ENCODE assay signal across 1 cellular context in genomic region chr19:10206226-10206873, GRCh38.
TF ChIP-seq lines count a peak whose summit lies in the region.

No MANE protein-coding gene starts in this region.

TF ChIP-seq in HepG2, 621 proteins besides CTCF, POLR2A, EP300 and RAD21 (continued from another document and continues in another):
- TF ChIP-seq TBX2 (CRISPR knock-in tag; IDR thresholded peaks at IDR 0.05; ENCODE audit: borderline replicate concordance) (0 out of 2 replicates have a peak, but pooled peaks have one; percentile 15), PHF21A (CRISPR knock-in tag; IDR thresholded peaks at IDR 0.05) (no peak), ZNF124 (CRISPR knock-in tag; IDR thresholded peaks at IDR 0.05) (no peak), YEATS2 (CRISPR knock-in tag; IDR thresholded peaks at IDR 0.05; ENCODE audit: borderline replicate concordance) (0 out of 2 replicates have a peak, but pooled peaks have one; percentile 58), ZNF253 (CRISPR knock-in tag; IDR thresholded peaks at IDR 0.05; ENCODE audit: borderline replicate concordance) (no peak), ZNF501 (CRISPR knock-in tag; IDR thresholded peaks at IDR 0.05) (peak; percentile 70), SNAPC2 (CRISPR knock-in tag; IDR thresholded peaks at IDR 0.05) (0 out of 2 replicates have a peak, but pooled peaks have one; percentile 20), FIP1L1 (IDR thresholded peaks at IDR 0.05; ENCODE audit: borderline replicate concordance, insufficient read depth, low read depth, low read length) (no peak), ZNF451 (CRISPR knock-in tag; IDR thresholded peaks at IDR 0.05) (peak; percentile 45; the same call in 1 of the 2 replicates), MXI1 (IDR thresholded peaks at IDR 0.05; ENCODE audit: borderline replicate concordance, low read depth, low read length) (peak; percentile 76; the same call in 1 of the 3 replicates), ZSCAN20 (CRISPR knock-in tag; IDR thresholded peaks at IDR 0.05; ENCODE audit: borderline replicate concordance) (no peak), NPAS2 (CRISPR knock-in tag; IDR thresholded peaks at IDR 0.05; ENCODE audit: borderline replicate concordance) (no peak), RFX5 (IDR thresholded peaks at IDR 0.05; ENCODE audit: low read depth, low read length) (no peak), ISX (CRISPR knock-in tag; conservative IDR thresholded peaks at IDR 0.05) (0 out of 2 replicates have a peak, but pooled peaks have one; percentile 17), MED13 (CRISPR knock-in tag; IDR thresholded peaks at IDR 0.05) (no peak), GATAD2A (CRISPR knock-in tag; IDR thresholded peaks at IDR 0.05) (peak; percentile 50), KLF16 (CRISPR knock-in tag; IDR thresholded peaks at IDR 0.05) (0 out of 4 replicates have a peak, but pooled peaks of 1 of the 2 experiments have one; percentile 48), ELF3 (CRISPR knock-in tag; IDR thresholded peaks at IDR 0.05) (peak; percentile 52; the same call in 1 of the 2 replicates), FOSL2 (CRISPR knock-in tag; IDR thresholded peaks at IDR 0.05) (peak; percentile 97), ZNF770 (CRISPR knock-in tag; IDR thresholded peaks at IDR 0.05) (peak; percentile 81), SMARCE1 (IDR thresholded peaks at IDR 0.05; ENCODE audit: borderline replicate concordance) (no peak), ZFP36L1 (CRISPR knock-in tag; IDR thresholded peaks at IDR 0.05) (peak; percentile 87; the same call in 1 of the 2 replicates), ZNF574 (CRISPR knock-in tag; IDR thresholded peaks at IDR 0.05) (0 out of 2 replicates have a peak, but pooled peaks have one; percentile 20), ZNF510 (CRISPR knock-in tag; IDR thresholded peaks at IDR 0.05; ENCODE audit: low read depth) (peak; percentile 32; the same call in 1 of the 2 replicates), WIZ (CRISPR knock-in tag; IDR thresholded peaks at IDR 0.05) (no peak), MYNN (CRISPR knock-in tag; IDR thresholded peaks at IDR 0.05; ENCODE audit: low read depth) (no peak), GABPB1 (CRISPR knock-in tag; IDR thresholded peaks at IDR 0.05) (peak; percentile 30; the same call in 1 of the 2 replicates), GATAD1 (CRISPR knock-in tag; IDR thresholded peaks at IDR 0.05) (peak; percentile 40; the same call in 1 of the 2 replicates), ATM (IDR thresholded peaks at IDR 0.05; ENCODE audit: borderline replicate concordance) (no peak), ZSCAN21 (CRISPR knock-in tag; IDR thresholded peaks at IDR 0.05; ENCODE audit: borderline replicate concordance) (peak; percentile 45; the same call in 1 of the 2 replicates), ZNF556 (CRISPR knock-in tag; IDR thresholded peaks at IDR 0.05; ENCODE audit: borderline replicate concordance) (no peak), ZNF614 (CRISPR knock-in tag; IDR thresholded peaks at IDR 0.05; ENCODE audit: borderline replicate concordance) (peak; percentile 34; the same call in 1 of the 2 replicates)
- TF ChIP-seq, protein P1, sequence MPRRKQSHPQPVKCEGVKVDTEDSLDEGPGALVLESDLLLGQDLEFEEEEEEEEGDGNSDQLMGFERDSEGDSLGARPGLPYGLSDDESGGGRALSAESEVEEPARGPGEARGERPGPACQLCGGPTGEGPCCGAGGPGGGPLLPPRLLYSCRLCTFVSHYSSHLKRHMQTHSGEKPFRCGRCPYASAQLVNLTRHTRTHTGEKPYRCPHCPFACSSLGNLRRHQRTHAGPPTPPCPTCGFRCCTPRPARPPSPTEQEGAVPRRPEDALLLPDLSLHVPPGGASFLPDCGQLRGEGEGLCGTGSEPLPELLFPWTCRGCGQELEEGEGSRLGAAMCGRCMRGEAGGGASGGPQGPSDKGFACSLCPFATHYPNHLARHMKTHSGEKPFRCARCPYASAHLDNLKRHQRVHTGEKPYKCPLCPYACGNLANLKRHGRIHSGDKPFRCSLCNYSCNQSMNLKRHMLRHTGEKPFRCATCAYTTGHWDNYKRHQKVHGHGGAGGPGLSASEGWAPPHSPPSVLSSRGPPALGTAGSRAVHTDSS (CRISPR knock-in tag; conservative IDR thresholded peaks at IDR 0.05), result no peak
- TF ChIP-seq, protein P2, sequence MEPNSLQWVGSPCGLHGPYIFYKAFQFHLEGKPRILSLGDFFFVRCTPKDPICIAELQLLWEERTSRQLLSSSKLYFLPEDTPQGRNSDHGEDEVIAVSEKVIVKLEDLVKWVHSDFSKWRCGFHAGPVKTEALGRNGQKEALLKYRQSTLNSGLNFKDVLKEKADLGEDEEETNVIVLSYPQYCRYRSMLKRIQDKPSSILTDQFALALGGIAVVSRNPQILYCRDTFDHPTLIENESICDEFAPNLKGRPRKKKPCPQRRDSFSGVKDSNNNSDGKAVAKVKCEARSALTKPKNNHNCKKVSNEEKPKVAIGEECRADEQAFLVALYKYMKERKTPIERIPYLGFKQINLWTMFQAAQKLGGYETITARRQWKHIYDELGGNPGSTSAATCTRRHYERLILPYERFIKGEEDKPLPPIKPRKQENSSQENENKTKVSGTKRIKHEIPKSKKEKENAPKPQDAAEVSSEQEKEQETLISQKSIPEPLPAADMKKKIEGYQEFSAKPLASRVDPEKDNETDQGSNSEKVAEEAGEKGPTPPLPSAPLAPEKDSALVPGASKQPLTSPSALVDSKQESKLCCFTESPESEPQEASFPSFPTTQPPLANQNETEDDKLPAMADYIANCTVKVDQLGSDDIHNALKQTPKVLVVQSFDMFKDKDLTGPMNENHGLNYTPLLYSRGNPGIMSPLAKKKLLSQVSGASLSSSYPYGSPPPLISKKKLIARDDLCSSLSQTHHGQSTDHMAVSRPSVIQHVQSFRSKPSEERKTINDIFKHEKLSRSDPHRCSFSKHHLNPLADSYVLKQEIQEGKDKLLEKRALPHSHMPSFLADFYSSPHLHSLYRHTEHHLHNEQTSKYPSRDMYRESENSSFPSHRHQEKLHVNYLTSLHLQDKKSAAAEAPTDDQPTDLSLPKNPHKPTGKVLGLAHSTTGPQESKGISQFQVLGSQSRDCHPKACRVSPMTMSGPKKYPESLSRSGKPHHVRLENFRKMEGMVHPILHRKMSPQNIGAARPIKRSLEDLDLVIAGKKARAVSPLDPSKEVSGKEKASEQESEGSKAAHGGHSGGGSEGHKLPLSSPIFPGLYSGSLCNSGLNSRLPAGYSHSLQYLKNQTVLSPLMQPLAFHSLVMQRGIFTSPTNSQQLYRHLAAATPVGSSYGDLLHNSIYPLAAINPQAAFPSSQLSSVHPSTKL (CRISPR knock-in tag; IDR thresholded peaks at IDR 0.05), result peak; percentile 64
- TF ChIP-seq, protein P3, sequence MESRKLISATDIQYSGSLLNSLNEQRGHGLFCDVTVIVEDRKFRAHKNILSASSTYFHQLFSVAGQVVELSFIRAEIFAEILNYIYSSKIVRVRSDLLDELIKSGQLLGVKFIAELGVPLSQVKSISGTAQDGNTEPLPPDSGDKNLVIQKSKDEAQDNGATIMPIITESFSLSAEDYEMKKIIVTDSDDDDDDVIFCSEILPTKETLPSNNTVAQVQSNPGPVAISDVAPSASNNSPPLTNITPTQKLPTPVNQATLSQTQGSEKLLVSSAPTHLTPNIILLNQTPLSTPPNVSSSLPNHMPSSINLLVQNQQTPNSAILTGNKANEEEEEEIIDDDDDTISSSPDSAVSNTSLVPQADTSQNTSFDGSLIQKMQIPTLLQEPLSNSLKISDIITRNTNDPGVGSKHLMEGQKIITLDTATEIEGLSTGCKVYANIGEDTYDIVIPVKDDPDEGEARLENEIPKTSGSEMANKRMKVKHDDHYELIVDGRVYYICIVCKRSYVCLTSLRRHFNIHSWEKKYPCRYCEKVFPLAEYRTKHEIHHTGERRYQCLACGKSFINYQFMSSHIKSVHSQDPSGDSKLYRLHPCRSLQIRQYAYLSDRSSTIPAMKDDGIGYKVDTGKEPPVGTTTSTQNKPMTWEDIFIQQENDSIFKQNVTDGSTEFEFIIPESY (CRISPR knock-in tag; IDR thresholded peaks at IDR 0.05), result 0 out of 2 replicates have a peak, but pooled peaks have one; percentile 32
- TF ChIP-seq, protein P4, sequence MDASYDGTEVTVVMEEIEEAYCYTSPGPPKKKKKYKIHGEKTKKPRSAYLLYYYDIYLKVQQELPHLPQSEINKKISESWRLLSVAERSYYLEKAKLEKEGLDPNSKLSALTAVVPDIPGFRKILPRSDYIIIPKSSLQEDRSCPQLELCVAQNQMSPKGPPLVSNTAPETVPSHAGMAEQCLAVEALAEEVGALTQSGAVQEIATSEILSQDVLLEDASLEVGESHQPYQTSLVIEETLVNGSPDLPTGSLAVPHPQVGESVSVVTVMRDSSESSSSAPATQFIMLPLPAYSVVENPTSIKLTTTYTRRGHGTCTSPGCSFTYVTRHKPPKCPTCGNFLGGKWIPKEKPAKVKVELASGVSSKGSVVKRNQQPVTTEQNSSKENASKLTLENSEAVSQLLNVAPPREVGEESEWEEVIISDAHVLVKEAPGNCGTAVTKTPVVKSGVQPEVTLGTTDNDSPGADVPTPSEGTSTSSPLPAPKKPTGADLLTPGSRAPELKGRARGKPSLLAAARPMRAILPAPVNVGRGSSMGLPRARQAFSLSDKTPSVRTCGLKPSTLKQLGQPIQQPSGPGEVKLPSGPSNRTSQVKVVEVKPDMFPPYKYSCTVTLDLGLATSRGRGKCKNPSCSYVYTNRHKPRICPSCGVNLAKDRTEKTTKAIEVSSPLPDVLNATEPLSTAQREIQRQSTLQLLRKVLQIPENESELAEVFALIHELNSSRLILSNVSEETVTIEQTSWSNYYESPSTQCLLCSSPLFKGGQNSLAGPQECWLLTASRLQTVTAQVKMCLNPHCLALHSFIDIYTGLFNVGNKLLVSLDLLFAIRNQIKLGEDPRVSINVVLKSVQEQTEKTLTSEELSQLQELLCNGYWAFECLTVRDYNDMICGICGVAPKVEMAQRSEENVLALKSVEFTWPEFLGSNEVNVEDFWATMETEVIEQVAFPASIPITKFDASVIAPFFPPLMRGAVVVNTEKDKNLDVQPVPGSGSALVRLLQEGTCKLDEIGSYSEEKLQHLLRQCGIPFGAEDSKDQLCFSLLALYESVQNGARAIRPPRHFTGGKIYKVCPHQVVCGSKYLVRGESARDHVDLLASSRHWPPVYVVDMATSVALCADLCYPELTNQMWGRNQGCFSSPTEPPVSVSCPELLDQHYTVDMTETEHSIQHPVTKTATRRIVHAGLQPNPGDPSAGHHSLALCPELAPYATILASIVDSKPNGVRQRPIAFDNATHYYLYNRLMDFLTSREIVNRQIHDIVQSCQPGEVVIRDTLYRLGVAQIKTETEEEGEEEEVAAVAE (CRISPR knock-in tag; IDR thresholded peaks at IDR 0.05; ENCODE audit: borderline replicate concordance), result peak; percentile 23; the same call in 1 of the 2 replicates
- TF ChIP-seq, protein P5, sequence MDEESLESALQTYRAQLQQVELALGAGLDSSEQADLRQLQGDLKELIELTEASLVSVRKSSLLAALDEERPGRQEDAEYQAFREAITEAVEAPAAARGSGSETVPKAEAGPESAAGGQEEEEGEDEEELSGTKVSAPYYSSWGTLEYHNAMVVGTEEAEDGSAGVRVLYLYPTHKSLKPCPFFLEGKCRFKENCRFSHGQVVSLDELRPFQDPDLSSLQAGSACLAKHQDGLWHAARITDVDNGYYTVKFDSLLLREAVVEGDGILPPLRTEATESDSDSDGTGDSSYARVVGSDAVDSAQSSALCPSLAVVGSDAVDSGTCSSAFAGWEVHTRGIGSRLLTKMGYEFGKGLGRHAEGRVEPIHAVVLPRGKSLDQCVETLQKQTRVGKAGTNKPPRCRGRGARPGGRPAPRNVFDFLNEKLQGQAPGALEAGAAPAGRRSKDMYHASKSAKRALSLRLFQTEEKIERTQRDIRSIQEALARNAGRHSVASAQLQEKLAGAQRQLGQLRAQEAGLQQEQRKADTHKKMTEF (CRISPR knock-in tag; IDR thresholded peaks at IDR 0.05), result peak; percentile 64
- TF ChIP-seq, protein P6, sequence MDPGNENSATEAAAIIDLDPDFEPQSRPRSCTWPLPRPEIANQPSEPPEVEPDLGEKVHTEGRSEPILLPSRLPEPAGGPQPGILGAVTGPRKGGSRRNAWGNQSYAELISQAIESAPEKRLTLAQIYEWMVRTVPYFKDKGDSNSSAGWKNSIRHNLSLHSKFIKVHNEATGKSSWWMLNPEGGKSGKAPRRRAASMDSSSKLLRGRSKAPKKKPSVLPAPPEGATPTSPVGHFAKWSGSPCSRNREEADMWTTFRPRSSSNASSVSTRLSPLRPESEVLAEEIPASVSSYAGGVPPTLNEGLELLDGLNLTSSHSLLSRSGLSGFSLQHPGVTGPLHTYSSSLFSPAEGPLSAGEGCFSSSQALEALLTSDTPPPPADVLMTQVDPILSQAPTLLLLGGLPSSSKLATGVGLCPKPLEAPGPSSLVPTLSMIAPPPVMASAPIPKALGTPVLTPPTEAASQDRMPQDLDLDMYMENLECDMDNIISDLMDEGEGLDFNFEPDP (CRISPR knock-in tag; conservative IDR thresholded peaks at IDR 0.05), result no peak
